ENCODE assay signal across 20 cellular contexts in genomic region chr5:174733836-174734235, GRCh38. TPM values are rescaled to one million over a fixed set of nuclear protein-coding genes. Genes with fewer than 3 reads are reported as not detected.
"Had no signal": no experiment of that assay in that cellular context is flagged by ENCODE, and none has a peak within 500 bp of the region (broad histone marks: within the 10 kb centered on the region; RNA-seq: fewer than 3 reads in every experiment).

No MANE protein-coding gene starts in this region.

- ATAC-seq: activated T-cell treated with anti-CD3 and anti-CD28 coated beads, Interleukin-2, amount 50 U/mL, for 4 hours; esophagus mucosa; gastrocnemius medialis; left lung; psoas muscle; right cardiac atrium; stimulated activated naive CD8-positive, alpha-beta T cell treated with anti-CD3 and anti-CD28 coated beads, Interleukin-15, amount 100 ng/mL, for 72 hours had no signal

- H3K36me3 ChIP-seq: brain microvascular endothelial cell, colonic mucosa, left lung, transverse colon had no signal

- H3K4me1 ChIP-seq: colonic mucosa, left lung, psoas muscle had no signal

- H3K4me3 ChIP-seq: colonic mucosa, gastrocnemius medialis, left lung, psoas muscle, suprapubic skin, transverse colon had no signal

- H3K9me3 ChIP-seq: colonic mucosa, gastrocnemius medialis, left lung, psoas muscle, suprapubic skin, transverse colon had no signal

- H3K27ac Mint-ChIP-seq: activated CD4-positive, alpha-beta T cell treated with anti-CD3 and anti-CD28 coated beads, Interleukin-2, amount 10 ng/mL, durations not matched to agents 24 days and 14 days; activated naive CD4-positive, alpha-beta T cell treated with anti-CD3 and anti-CD28 coated beads for 36 hours; stimulated activated naive CD8-positive, alpha-beta T cell treated with anti-CD3 and anti-CD28 coated beads, Interleukin-15, amount 100 ng/mL, for 72 hours had no signal

- H3K4me1 Mint-ChIP-seq: activated CD4-positive, alpha-beta T cell treated with anti-CD3 and anti-CD28 coated beads, Interleukin-2, amount 10 ng/mL, durations not matched to agents 24 days and 14 days had no signal

- H3K4me3 Mint-ChIP-seq: activated CD4-positive, alpha-beta T cell treated with anti-CD3 and anti-CD28 coated beads, Interleukin-2, amount 10 ng/mL, durations not matched to agents 24 days and 14 days; activated naive CD4-positive, alpha-beta T cell treated with anti-CD3 and anti-CD28 coated beads for 36 hours; activated T-cell treated with anti-CD3 and anti-CD28 coated beads, Interleukin-2, amount 50 U/mL, for 4 hours; stimulated activated naive CD8-positive, alpha-beta T cell treated with anti-CD3 and anti-CD28 coated beads, Interleukin-15, amount 100 ng/mL, for 72 hours had no signal

- DNase-seq: activated CD4-positive, alpha-beta T cell treated with anti-CD3 and anti-CD28 coated beads, Interleukin-2, amount 10 ng/mL, durations not matched to agents 24 days and 14 days; activated CD8-positive, alpha-beta memory T cell treated with anti-CD3 and anti-CD28 coated beads, Interleukin-2, amount 50 U/mL, for 4 hours; activated naive CD4-positive, alpha-beta T cell treated with anti-CD3 and anti-CD28 coated beads for 36 hours; activated T-cell treated with anti-CD3 and anti-CD28 coated beads, Interleukin-2, amount 50 U/mL, for 4 hours; brain microvascular endothelial cell; central memory CD4-positive, alpha-beta T cell; colonic mucosa; gastrocnemius medialis; head of caudate nucleus; left lung; psoas muscle; right cardiac atrium; stimulated activated CD4-positive, alpha-beta T cell treated with anti-CD3 and anti-CD28 coated beads, Interleukin-2, amount 100 ng/mL, for 48 hours; stimulated activated naive CD8-positive, alpha-beta T cell treated with anti-CD3 and anti-CD28 coated beads, Interleukin-15, amount 100 ng/mL, for 72 hours; T1000; transverse colon had no signal

- H3K9me3 Mint-ChIP-seq: activated CD4-positive, alpha-beta T cell treated with anti-CD3 and anti-CD28 coated beads, Interleukin-2, amount 10 ng/mL, durations not matched to agents 24 days and 14 days; activated naive CD4-positive, alpha-beta T cell treated with anti-CD3 and anti-CD28 coated beads for 36 hours; activated T-cell treated with anti-CD3 and anti-CD28 coated beads, Interleukin-2, amount 50 U/mL, for 4 hours; stimulated activated naive CD8-positive, alpha-beta T cell treated with anti-CD3 and anti-CD28 coated beads, Interleukin-15, amount 100 ng/mL, for 72 hours had no signal

- H3K27ac ChIP-seq: brain microvascular endothelial cell, colonic mucosa, gastrocnemius medialis, left lung, psoas muscle, suprapubic skin, transverse colon had no signal

RNA-seq across cellular contexts. Expression of gene MSX2, which starts 9.5 kb away (rescaled TPM):
- total RNA-seq: activated CD4-positive, alpha-beta T cell treated with anti-CD3 and anti-CD28 coated beads, Interleukin-2, amount 10 ng/mL, durations not matched to agents 24 days and 14 days; activated naive CD4-positive, alpha-beta T cell treated with anti-CD3 and anti-CD28 coated beads for 36 hours; lung microvascular endothelial cell; skeletal muscle tissue had no signal
